9 cellular contexts compared by ENCODE assay signal in the genomic region with DNA sequence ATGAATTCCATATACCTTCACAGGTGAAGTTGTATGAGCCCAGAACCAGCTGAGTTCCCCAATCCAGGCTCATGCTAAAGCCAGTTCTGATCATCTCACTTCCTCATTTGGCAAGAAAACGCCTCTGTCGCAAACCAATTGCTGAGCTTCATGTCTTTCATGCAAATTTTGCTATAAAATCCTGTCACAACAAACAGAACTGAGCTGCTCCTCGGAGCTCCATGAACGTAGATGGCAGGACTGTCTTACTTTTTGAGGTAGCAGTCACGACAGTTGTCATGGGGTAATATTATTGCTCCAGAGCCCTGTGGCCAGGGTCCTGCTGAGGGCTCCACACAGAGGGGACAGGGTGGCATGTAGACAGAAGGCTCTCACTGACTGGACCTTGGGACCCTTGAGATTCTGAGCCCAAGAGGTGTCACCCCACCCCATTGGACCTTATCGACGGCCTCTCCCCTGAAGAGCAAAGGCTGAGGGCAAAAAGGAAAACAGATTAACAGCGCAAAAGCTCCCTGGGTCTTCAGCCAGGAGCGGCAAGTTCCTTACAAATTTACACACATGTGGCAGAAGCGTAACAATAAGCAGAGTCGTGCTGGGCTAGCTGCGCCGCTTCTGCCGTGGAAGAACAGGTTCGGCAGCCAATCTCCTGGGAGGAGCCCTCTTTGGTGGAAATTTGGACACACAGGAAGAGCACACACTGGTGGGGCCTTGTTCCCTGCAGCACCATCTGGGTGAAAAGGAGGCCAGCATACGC.
A peak's percentile ranks its signal among the peaks of the same experiment; 100 is the strongest.
DNase-seq lines count a peak whose midpoint lies in the region; ATAC-seq and TF ChIP-seq lines count a peak whose summit lies in the region.
"Had no signal": no experiment of that assay in that cellular context is flagged by ENCODE, and none has a peak within 500 bp of the region (broad histone marks: within the 10 kb centered on the region; RNA-seq: fewer than 3 reads in every experiment).

No MANE protein-coding gene starts in this region.

- H3K36me3 ChIP-seq in ovary (no peaks in the 10 kb centered on the region), MG63 (no peaks in the 10 kb centered on the region)

- peak; percentile 27; the same call in 1 of the 2 replicates for TF ChIP-seq EP300 in Ishikawa (IDR thresholded peaks at IDR 0.05; ENCODE audit: borderline replicate concordance)
- TF ChIP-seq EP300 in ovary (IDR thresholded peaks at IDR 0.05), result no peak

- H3K4me1 ChIP-seq in ovary (ENCODE audit: insufficient read depth), result no peaks in the 10 kb centered on the region

- no peak for TF ChIP-seq CTCF in ovary (IDR thresholded peaks at IDR 0.05)

- WGBS in ovary, 3 donors, result 90 to 93% (median 91%) methylated on average over 16 of the region's 16 CpGs

- DNase-seq in CD1c-positive myeloid dendritic cell (ENCODE audit: extremely low spot score) (peak; percentile 91), left ventricle myocardium superior (no peak), cortex of kidney (lab: John Stamatoyannopoulos, UW) (no peak), ovary (no peak), iPS-NIHi11 (ENCODE audit: low spot score) (no peak), MG63 (no peak)

- no peak overlapping the region for H3K4me3 ChIP-seq in ovary
- no peak overlapping the region for H3K4me3 ChIP-seq in MG63

- no peaks in the 10 kb centered on the region for H3K27me3 ChIP-seq in ovary
- no peaks in the 10 kb centered on the region for H3K27me3 ChIP-seq in MG63

- intact Hi-C loops in left ventricle myocardium superior (cut with micrococcal nuclease), result no loop called here
- intact Hi-C loops in ovary (cut with DNase I), result no loop called here

- TF ChIP-seq RAD21 in Ishikawa (IDR thresholded peaks at IDR 0.05; ENCODE audit: low read depth), result peak; percentile 14

- H3K9me3 ChIP-seq in ovary, result no peaks in the 10 kb centered on the region
- H3K9me3 ChIP-seq in MG63, result no peaks in the 10 kb centered on the region; the same call in 1 of the 2 replicates

- ATAC-seq in GM21381 (IDR thresholded peaks at IDR 0.05; ENCODE audit: unreplicated experiment), result peak; percentile 56
- ATAC-seq in left ventricle myocardium superior, result peak; percentile 12
- ATAC-seq: naive thymus-derived CD8-positive, alpha-beta T cell had no signal

- no peak overlapping the region for H3K27ac ChIP-seq in ovary

- TF ChIP-seq POLR2A in ovary (IDR thresholded peaks at IDR 0.05), result no peak

TF ChIP-seq in Ishikawa, 13 proteins besides CTCF, POLR2A, EP300 and RAD21:
- TF ChIP-seq TCF12 (IDR thresholded peaks at IDR 0.05; ENCODE audit: low read depth), result 0 out of 2 replicates have a peak, but pooled peaks have one; percentile 22
- no peak for TF ChIP-seq CEBPB (IDR thresholded peaks at IDR 0.05)
- TF ChIP-seq, protein P1, sequence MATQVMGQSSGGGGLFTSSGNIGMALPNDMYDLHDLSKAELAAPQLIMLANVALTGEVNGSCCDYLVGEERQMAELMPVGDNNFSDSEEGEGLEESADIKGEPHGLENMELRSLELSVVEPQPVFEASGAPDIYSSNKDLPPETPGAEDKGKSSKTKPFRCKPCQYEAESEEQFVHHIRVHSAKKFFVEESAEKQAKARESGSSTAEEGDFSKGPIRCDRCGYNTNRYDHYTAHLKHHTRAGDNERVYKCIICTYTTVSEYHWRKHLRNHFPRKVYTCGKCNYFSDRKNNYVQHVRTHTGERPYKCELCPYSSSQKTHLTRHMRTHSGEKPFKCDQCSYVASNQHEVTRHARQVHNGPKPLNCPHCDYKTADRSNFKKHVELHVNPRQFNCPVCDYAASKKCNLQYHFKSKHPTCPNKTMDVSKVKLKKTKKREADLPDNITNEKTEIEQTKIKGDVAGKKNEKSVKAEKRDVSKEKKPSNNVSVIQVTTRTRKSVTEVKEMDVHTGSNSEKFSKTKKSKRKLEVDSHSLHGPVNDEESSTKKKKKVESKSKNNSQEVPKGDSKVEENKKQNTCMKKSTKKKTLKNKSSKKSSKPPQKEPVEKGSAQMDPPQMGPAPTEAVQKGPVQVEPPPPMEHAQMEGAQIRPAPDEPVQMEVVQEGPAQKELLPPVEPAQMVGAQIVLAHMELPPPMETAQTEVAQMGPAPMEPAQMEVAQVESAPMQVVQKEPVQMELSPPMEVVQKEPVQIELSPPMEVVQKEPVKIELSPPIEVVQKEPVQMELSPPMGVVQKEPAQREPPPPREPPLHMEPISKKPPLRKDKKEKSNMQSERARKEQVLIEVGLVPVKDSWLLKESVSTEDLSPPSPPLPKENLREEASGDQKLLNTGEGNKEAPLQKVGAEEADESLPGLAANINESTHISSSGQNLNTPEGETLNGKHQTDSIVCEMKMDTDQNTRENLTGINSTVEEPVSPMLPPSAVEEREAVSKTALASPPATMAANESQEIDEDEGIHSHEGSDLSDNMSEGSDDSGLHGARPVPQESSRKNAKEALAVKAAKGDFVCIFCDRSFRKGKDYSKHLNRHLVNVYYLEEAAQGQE (IDR thresholded peaks at IDR 0.05; ENCODE audit: low read depth), result no peak
- TF ChIP-seq FOXM1 (IDR thresholded peaks at IDR 0.05; ENCODE audit: borderline replicate concordance, low read depth), result no peak
- peak; percentile 52; the same call in 1 of the 2 replicates for TF ChIP-seq YY1 (IDR thresholded peaks at IDR 0.05; ENCODE audit: low read depth)
- TF ChIP-seq, protein P2, sequence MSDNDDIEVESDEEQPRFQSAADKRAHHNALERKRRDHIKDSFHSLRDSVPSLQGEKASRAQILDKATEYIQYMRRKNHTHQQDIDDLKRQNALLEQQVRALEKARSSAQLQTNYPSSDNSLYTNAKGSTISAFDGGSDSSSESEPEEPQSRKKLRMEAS (IDR thresholded peaks at IDR 0.05), result peak; percentile 60; the same call in 1 of the 2 replicates
- peak; percentile 32; the same call in 1 of the 2 replicates for TF ChIP-seq NFIC (IDR thresholded peaks at IDR 0.05)
TF ChIP-seq in Ishikawa: peak in this region for 4.
